21 cellular contexts compared by ENCODE assay signal in genomic region chr12:42030588-42030987, GRCh38.
"Had no signal": no experiment of that assay in that cellular context is flagged by ENCODE, and none has a peak within 500 bp of the region (broad histone marks: within the 10 kb centered on the region; RNA-seq: fewer than 3 reads in every experiment).

No MANE protein-coding gene starts in this region.

- H3K27ac Mint-ChIP-seq: IgD-negative memory B cell, T-cell had no signal

- DNase-seq: KBM-7, MG63, NCI-H1092, NCI-H1105 treated with DMSO at 0.1 percent for 48 hours, NCI-H1417 treated with DMSO at 0.1 percent for 48 hours, NCI-H146, NCI-H1694 treated with DMSO at 0.1 percent for 48 hours, NCI-H1930, NCI-H2081, NCI-H2227 treated with DMSO at 0.1 percent for 48 hours, NCI-H524 treated with DMSO at 0.1 percent for 48 hours, NCI-H69, NCI-H774, PC-3, SHP77, SK-N-SH, SW 1271, T-cell had no signal

- H3K36me3 ChIP-seq: MG63 had no signal

- H3K4me1 Mint-ChIP-seq: T-cell had no signal

- H3K4me3 ChIP-seq: MG63 had no signal

- H3K27me3 Mint-ChIP-seq: T-cell had no signal

- H3K4me2 ChIP-seq: SK-N-SH had no signal

- H3K9me3 Mint-ChIP-seq: IgD-negative memory B cell, T-cell had no signal

- H3K27ac ChIP-seq: RWPE1 had no signal

- H3K27me3 ChIP-seq: MG63 had no signal

- H3K9ac ChIP-seq: SK-N-SH had no signal

- H3K36me3 Mint-ChIP-seq: T-cell had no signal

- H3K9me3 ChIP-seq: MG63, SK-N-SH had no signal

- ATAC-seq: Panc1, PC-3, T-cell had no signal

- H3K4me3 Mint-ChIP-seq: IgD-negative memory B cell, T-cell had no signal
